8 cellular contexts compared by ENCODE assay signal in the genomic region with DNA sequence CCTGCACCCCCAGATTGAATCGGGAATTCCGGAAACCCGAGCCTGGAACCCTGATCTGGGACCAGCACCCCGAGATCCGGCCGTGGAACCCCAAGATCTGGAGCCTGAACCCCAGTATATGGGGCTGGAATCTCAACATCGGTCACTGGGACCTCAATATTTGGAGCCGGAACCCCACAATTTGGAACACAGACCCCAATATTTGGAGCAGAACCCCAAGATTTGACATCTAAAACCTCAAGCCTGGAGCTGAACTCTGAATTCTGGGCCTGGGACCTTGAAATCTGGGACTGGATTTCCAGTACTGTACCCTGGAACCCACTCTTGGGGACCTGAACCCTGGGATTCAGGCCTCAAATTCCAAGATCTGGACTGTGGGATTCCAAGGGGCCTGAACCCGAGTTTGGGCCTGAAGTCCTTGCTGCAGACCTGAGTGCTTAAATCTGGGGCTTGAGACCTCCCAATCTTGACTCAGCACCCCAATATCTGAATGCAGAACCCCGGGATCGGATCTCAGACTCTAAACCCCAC. TPM values are rescaled to one million over a fixed set of nuclear protein-coding genes. Genes with fewer than 3 reads are reported as not detected.
A peak's percentile ranks its signal among the peaks of the same experiment; 100 is the strongest.
DNase-seq lines count a peak whose midpoint lies in the region; ATAC-seq and TF ChIP-seq lines count a peak whose summit lies in the region.

No MANE protein-coding gene starts in this region.

- no peak for DNase-seq in activated T-cell treated with anti-CD3 and anti-CD28 coated beads, Interleukin-2, amount 50 U/mL, for 4 hours
- no peak for DNase-seq in activated T-cell treated with anti-CD3 and anti-CD28 coated beads, Interleukin-2, amount 50 U/mL, for 48 hours
- DNase-seq in ascending aorta (ENCODE audit: low spot score in 2 of 2) (no peak), right lobe of liver (no peak), thyroid gland (no peak), mucosa of gallbladder (ENCODE audit: low spot score) (no peak), DMS53 treated with DMSO at 0.1 percent for 48 hours (lab: John Stamatoyannopoulos, UW; ENCODE audit: unreplicated experiment) (no peak)

- H3K27me3 Mint-ChIP-seq in activated T-cell treated with anti-CD3 and anti-CD28 coated beads, Interleukin-2, amount 50 U/mL, for 4 hours (ENCODE audit: low read depth): no peaks in the 10 kb centered on the region

- H3K9me3 Mint-ChIP-seq in activated T-cell treated with anti-CD3 and anti-CD28 coated beads, Interleukin-2, amount 50 U/mL, for 4 hours: no peaks in the 10 kb centered on the region

- no peaks in the 10 kb centered on the region for H3K27me3 ChIP-seq in ascending aorta
- H3K27me3 ChIP-seq in right lobe of liver: no peaks in the 10 kb centered on the region
- H3K27me3 ChIP-seq in thyroid gland: no peaks in the 10 kb centered on the region

- peaks cover 8 to 16% of the 10 kb centered on the region in 2 donors for H3K36me3 ChIP-seq in ascending aorta
- H3K36me3 ChIP-seq in right lobe of liver: peaks cover 0 to 2% (median 0%) of the 10 kb centered on the region in 4 donors
- peaks cover 8% of the 10 kb centered on the region in 2 donors for H3K36me3 ChIP-seq in thyroid gland

- TF ChIP-seq POLR2A in right lobe of liver (IDR thresholded peaks at IDR 0.05) (no peak), thyroid gland (IDR thresholded peaks at IDR 0.05) (no peak)

- H3K9me3 ChIP-seq in ascending aorta (no peaks in the 10 kb centered on the region), right lobe of liver (no peaks in the 10 kb centered on the region), thyroid gland (no peaks in the 10 kb centered on the region)

- TF ChIP-seq CTCF in ascending aorta (IDR thresholded peaks at IDR 0.05) (no peak), right lobe of liver (IDR thresholded peaks at IDR 0.05) (no peak), thyroid gland (IDR thresholded peaks at IDR 0.05) (no peak)

- peaks cover 7 to 12% of the 10 kb centered on the region in 2 donors for H3K4me1 ChIP-seq in ascending aorta
- peaks cover 0 to 23% (median 2%) of the 10 kb centered on the region in 4 donors for H3K4me1 ChIP-seq in right lobe of liver
- peaks cover 16 to 24% of the 10 kb centered on the region in 2 donors for H3K4me1 ChIP-seq in thyroid gland

- H3K27ac ChIP-seq in ascending aorta (peak overlapping the region; percentile 79 to 89), right lobe of liver (peak overlapping the region in 2 of 3 donors; percentile 5 to 13), thyroid gland (peak overlapping the region in 2 of 3 donors; percentile 54 to 69)

- intact Hi-C loops in ascending aorta (cut with DNase I) (loop anchor here (2.0 to 10.0 kb wide), 2 partner anchors 244 to 812 kb away; no protein-coding TSS in a partner anchor), right lobe of liver (cut with DNase I) (loop anchor here (5.0 kb wide), 2 partner anchors 55 to 60 kb away; no protein-coding TSS in a partner anchor), thyroid gland (cut with DNase I) (loop anchor here (10.0 kb wide), 1 partner anchor 182 kb away; a partner anchor contains a TSS)

- WGBS in right lobe of liver (ENCODE audit: insufficient coverage, low coverage, low lambda C conversion rate, missing lambda C conversion rate): 13% methylated on average over 8 of the region's 11 CpGs
- 12 to 61% methylated on average over 5 to 8 of the region's 11 CpGs for WGBS in thyroid gland, 2 donors

- H3K4me3 Mint-ChIP-seq in activated T-cell treated with anti-CD3 and anti-CD28 coated beads, Interleukin-2, amount 50 U/mL, for 4 hours: peak overlapping the region; percentile 84

- H3K36me3 Mint-ChIP-seq in activated T-cell treated with anti-CD3 and anti-CD28 coated beads, Interleukin-2, amount 50 U/mL, for 4 hours (ENCODE audit: insufficient read depth): peaks cover 6% of the 10 kb centered on the region

- H3K4me1 Mint-ChIP-seq in activated T-cell treated with anti-CD3 and anti-CD28 coated beads, Interleukin-2, amount 50 U/mL, for 4 hours (ENCODE audit: low read depth): peaks cover 32% of the 10 kb centered on the region

- ATAC-seq in activated T-cell treated with anti-CD3 and anti-CD28 coated beads, Interleukin-2, amount 50 U/mL, for 4 hours: no peak
- no peak for ATAC-seq in right lobe of liver
- ATAC-seq in GM18517 (IDR thresholded peaks at IDR 0.05; ENCODE audit: unreplicated experiment): no peak

- H3K4me3 ChIP-seq in ascending aorta: peak overlapping the region; percentile 73 to 84
- peak overlapping the region; percentile 44 to 59 (median 56) for H3K4me3 ChIP-seq in right lobe of liver
- peak overlapping the region; percentile 16 to 69 (median 19) for H3K4me3 ChIP-seq in thyroid gland (replicated peaks in 1 of 3)

RNA-seq across cellular contexts. Expression of a gene that starts 0.6 kb away (rescaled TPM):
- 10 to 100 TPM; 14.1 to 15.3 (median 14.4) TPM for total RNA-seq in activated T-cell treated with anti-CD3 and anti-CD28 coated beads, Interleukin-2, amount 50 U/mL, for 4 hours
- total RNA-seq in ascending aorta: 26.6 TPM
- 1 to 10 TPM; 5.6 to 8.6 (median 7.0) TPM for total RNA-seq in right lobe of liver
- total RNA-seq in thyroid gland: 10 to 100 TPM in 3 of 4 donors, 1 to 10 TPM in 1; 7.1 to 15.5 (median 11.1) TPM
- total RNA-seq in mucosa of gallbladder: 23.7 TPM

RNA-seq across cellular contexts. Expression of a gene that starts 28.7 kb away (rescaled TPM):
- under 1 TPM in 2 of 3 donors, not detected in 1; 0.52 to 0.69 TPM for total RNA-seq in activated T-cell treated with anti-CD3 and anti-CD28 coated beads, Interleukin-2, amount 50 U/mL, for 4 hours
- 31.5 TPM for total RNA-seq in ascending aorta
- total RNA-seq in right lobe of liver: 10 to 100 TPM; 15.6 to 77.8 (median 29.7) TPM
- 10 to 100 TPM; 10.1 to 80.4 (median 27.5) TPM for total RNA-seq in thyroid gland
- total RNA-seq in mucosa of gallbladder: 94.6 TPM

RNA-seq across cellular contexts. Expression of a gene that starts 34.5 kb away (rescaled TPM):
- total RNA-seq in activated T-cell treated with anti-CD3 and anti-CD28 coated beads, Interleukin-2, amount 50 U/mL, for 4 hours: 10 to 100 TPM; 22.6 to 37.1 (median 24.0) TPM
- total RNA-seq in ascending aorta (not detected), right lobe of liver (1 to 10 TPM in 5 of 6 experiments, not detected in 1; 1.7 to 4.2 (median 2.4) TPM), thyroid gland (1 to 10 TPM in 2 of 4 donors, not detected in 2; 1.4 to 4.4 TPM), mucosa of gallbladder (14.4 TPM)

RNA-seq across cellular contexts. Expression of a gene that starts 36.5 kb away (rescaled TPM):
- total RNA-seq in activated T-cell treated with anti-CD3 and anti-CD28 coated beads, Interleukin-2, amount 50 U/mL, for 4 hours: 100 to 1,000 TPM; 138 to 149 (median 142) TPM
- total RNA-seq in ascending aorta (3.7 TPM), right lobe of liver (1 to 10 TPM; 1.0 to 2.6 (median 1.7) TPM), thyroid gland (10 to 100 TPM in 3 of 4 donors, 1 to 10 TPM in 1; 7.0 to 56.7 (median 16.9) TPM), mucosa of gallbladder (34.5 TPM)

RNA-seq across cellular contexts. Expression of a gene that starts 58.2 kb away (rescaled TPM):
- 10 to 100 TPM; 27.3 to 29.7 (median 28.0) TPM for total RNA-seq in activated T-cell treated with anti-CD3 and anti-CD28 coated beads, Interleukin-2, amount 50 U/mL, for 4 hours
- total RNA-seq in ascending aorta (107 TPM), right lobe of liver (10 to 100 TPM in 4 of 6 experiments, 1 to 10 TPM in 2; 8.4 to 41.9 (median 12.0) TPM), thyroid gland (10 to 100 TPM; 51.4 to 96.8 (median 66.7) TPM), mucosa of gallbladder (20.0 TPM)

Comparison
In these comparisons a context has a peak if more than half of its experiments do, and no peak if none do; other contexts are left out.
1. H3K27ac ChIP-seq: peak in every context shown above with its lines; median percentile 84 in ascending aorta; 62 in thyroid gland; 9 in right lobe of liver.
2. H3K4me3 ChIP-seq: peak in every context shown above with its lines; median percentile 78 in ascending aorta; 56 in right lobe of liver; 19 in thyroid gland.
3. RNA of a gene that starts 28.7 kb away (total RNA-seq): 94.6 TPM in mucosa of gallbladder (single experiment), 10.1 to 80.4 TPM in thyroid gland, 31.5 TPM in ascending aorta (single experiment) and 15.6 to 77.8 TPM in right lobe of liver; 0.52 to 0.69 TPM in activated T-cell treated with anti-CD3 and anti-CD28 coated beads, Interleukin-2, amount 50 U/mL, for 4 hours; every median in the first group is over 4 times any median in the second.